17 cellular contexts compared by ENCODE assay signal in genomic region chr6:144878577-144878976, GRCh38.
"Had no signal": no experiment of that assay in that cellular context is flagged by ENCODE, and none has a peak within 500 bp of the region (broad histone marks: within the 10 kb centered on the region; RNA-seq: fewer than 3 reads in every experiment).

No MANE protein-coding gene starts in this region.

- H3K9me3 ChIP-seq: thoracic aorta had no signal

- H3K27ac Mint-ChIP-seq: activated naive CD8-positive, alpha-beta T cell treated with anti-CD3 and anti-CD28 coated beads, Interleukin-2, amount 10 ng/mL, durations not matched to agents 7 days and 5 days; endodermal cell; mesothelial cell of epicardium; stimulated activated naive CD8-positive, alpha-beta T cell treated with anti-CD3 and anti-CD28 coated beads, Interleukin-15, amount 100 ng/mL, for 72 hours had no signal

- H3K4me1 ChIP-seq: parathyroid adenoma had no signal

- H3K79me2 ChIP-seq: hepatocyte, parathyroid adenoma had no signal

- H3K9me3 Mint-ChIP-seq: activated naive CD8-positive, alpha-beta T cell treated with anti-CD3 and anti-CD28 coated beads, Interleukin-2, amount 10 ng/mL, durations not matched to agents 7 days and 5 days; stimulated activated naive CD8-positive, alpha-beta T cell treated with anti-CD3 and anti-CD28 coated beads, Interleukin-15, amount 100 ng/mL, for 72 hours had no signal

- H3K36me3 ChIP-seq: thoracic aorta had no signal

- H3K27ac ChIP-seq: hepatocyte, parathyroid adenoma, thoracic aorta had no signal

- H3K4me3 Mint-ChIP-seq: activated naive CD8-positive, alpha-beta T cell treated with anti-CD3 and anti-CD28 coated beads, Interleukin-2, amount 10 ng/mL, durations not matched to agents 7 days and 5 days; activated T-cell treated with anti-CD3 and anti-CD28 coated beads, Interleukin-2, amount 50 U/mL, for 4 hours; endodermal cell; mesothelial cell of epicardium; stimulated activated naive CD8-positive, alpha-beta T cell treated with anti-CD3 and anti-CD28 coated beads, Interleukin-15, amount 100 ng/mL, for 72 hours had no signal

- ATAC-seq: activated T-cell treated with anti-CD3 and anti-CD28 coated beads, Interleukin-2, amount 50 U/mL, for 4 hours; stimulated activated naive CD8-positive, alpha-beta T cell treated with anti-CD3 and anti-CD28 coated beads, Interleukin-15, amount 100 ng/mL, for 72 hours had no signal

- H3K36me3 Mint-ChIP-seq: activated naive CD8-positive, alpha-beta T cell treated with anti-CD3 and anti-CD28 coated beads, Interleukin-2, amount 10 ng/mL, durations not matched to agents 7 days and 5 days; mesothelial cell of epicardium had no signal

- H3K9ac ChIP-seq: parathyroid adenoma had no signal

- H3K4me1 Mint-ChIP-seq: activated naive CD8-positive, alpha-beta T cell treated with anti-CD3 and anti-CD28 coated beads, Interleukin-2, amount 10 ng/mL, durations not matched to agents 7 days and 5 days had no signal

- DNase-seq: activated CD4-positive, alpha-beta T cell treated with anti-CD3 and anti-CD28 coated beads for 1 hour; activated CD4-positive, alpha-beta T cell treated with anti-CD3 and anti-CD28 coated beads, Interleukin-2, amount 50 U/mL, for 48 hours; activated effector memory CD4-positive, alpha-beta T cell treated with anti-CD3 and anti-CD28 coated beads, Interleukin-2, amount 50 U/mL, for 16 hours; activated naive CD8-positive, alpha-beta T cell treated with anti-CD3 and anti-CD28 coated beads, Interleukin-2, amount 10 ng/mL, durations not matched to agents 7 days and 5 days; activated T-cell treated with anti-CD3 and anti-CD28 coated beads, Interleukin-2, amount 50 U/mL, for 4 hours; anterior cingulate cortex; cerebellar nuclear complex; dermis blood vessel endothelial cell; endodermal cell; erythroblast; stimulated activated CD4-positive, alpha-beta T cell treated with anti-CD3 and anti-CD28 coated beads, Interleukin-15, amount 100 ng/mL, for 24 hours; stimulated activated CD4-positive, alpha-beta T cell treated with anti-CD3 and anti-CD28 coated beads, Interleukin-4, amount 100 ng/mL, for 4 hours; stimulated activated naive CD8-positive, alpha-beta T cell treated with anti-CD3 and anti-CD28 coated beads, Interleukin-15, amount 100 ng/mL, for 72 hours had no signal

- H3K27me3 ChIP-seq: hepatocyte had no signal

- H2AFZ ChIP-seq: hepatocyte, parathyroid adenoma had no signal

- H3K4me3 ChIP-seq: hepatocyte, thoracic aorta had no signal

- H3K4me2 ChIP-seq: hepatocyte had no signal
